8 cellular contexts compared by ENCODE assay signal in the genomic region with DNA sequence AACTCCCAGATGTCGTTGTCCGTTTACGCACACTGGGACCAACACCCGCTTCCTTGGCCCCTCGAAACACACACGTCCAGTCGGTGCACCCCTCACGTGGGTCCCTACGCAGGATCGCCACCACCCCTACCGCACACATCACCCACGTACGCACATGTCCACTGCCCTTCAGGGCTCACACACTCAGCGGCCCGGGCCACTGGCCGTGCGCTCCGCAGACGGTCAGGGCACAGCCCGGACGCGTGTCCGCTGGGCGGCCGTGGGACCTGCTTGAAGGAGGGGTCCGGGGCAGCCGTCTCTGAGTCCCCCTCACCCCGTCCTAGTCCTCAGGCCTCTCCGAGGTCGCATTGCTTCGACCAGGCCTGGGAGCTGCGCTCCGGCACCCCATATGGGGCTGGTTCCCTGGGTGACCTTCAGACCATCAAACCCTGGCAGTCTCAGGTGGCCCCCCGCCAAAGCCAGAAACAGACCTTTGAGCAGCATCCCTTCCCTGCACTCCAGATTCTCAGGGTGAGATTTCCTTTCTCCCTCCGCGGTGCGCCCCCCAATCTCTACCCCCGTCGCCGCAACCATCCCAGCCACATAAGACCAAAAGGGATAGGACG. TPM values are rescaled to one million over a fixed set of nuclear protein-coding genes. Genes with fewer than 3 reads are reported as not detected.
A peak's percentile ranks its signal among the peaks of the same experiment; 100 is the strongest.
DNase-seq lines count a peak whose midpoint lies in the region; ATAC-seq, FAIRE-seq and TF ChIP-seq lines count a peak whose summit lies in the region.

No MANE protein-coding gene starts in this region.

- H3K4me3 ChIP-seq in A549 (peak overlapping the region; percentile 73; the same call in 1 of the 3 replicates), OCI-LY1 (ENCODE audit: low read depth, low read length, poor library complexity, severe bottlenecking) (no peak overlapping the region), duodenal mucosa (ENCODE audit: low read depth in 1 of 2, low read length in 2 of 2) (peak overlapping the region; percentile 66 to 79)

- H3K36me3 ChIP-seq in OCI-LY1 (ENCODE audit: insufficient read depth, low read length) (no peaks in the 10 kb centered on the region; the same call in 1 of the 2 replicates), duodenal mucosa (ENCODE audit: control insufficient read depth in 1 of 2, insufficient read depth in 2 of 2, low read length in 2 of 2) (no peaks in the 10 kb centered on the region)

- H3K9ac ChIP-seq in OCI-LY1 (ENCODE audit: low read length) = no peak overlapping the region
- peak overlapping the region; percentile 52 to 54 for H3K9ac ChIP-seq in duodenal mucosa (ENCODE audit: low read depth in 1 of 2, low read length in 2 of 2)

- H3K79me2 ChIP-seq in OCI-LY1 (ENCODE audit: insufficient read depth, low read length) = no peaks in the 10 kb centered on the region

- peaks cover 13 to 28% (median 24%) of the 10 kb centered on the region in 4 donors for H3K4me1 Mint-ChIP-seq in naive thymus-derived CD8-positive, alpha-beta T cell

- ATAC-seq in A549 (peak; percentile 27 to 41; a peak in 5 of 6 replicates), GM18861 (IDR thresholded peaks at IDR 0.05; ENCODE audit: unreplicated experiment) (no peak)
- ATAC-seq in naive thymus-derived CD8-positive, alpha-beta T cell = peak in 1 of 2 donors; percentile 2

- no peak for TF ChIP-seq POLR2A in A549 (IDR thresholded peaks at IDR 0.05; ENCODE audit: low read length)

- no peak for FAIRE-seq in A549 (lab: Jason Lieb, UNC)

- no peaks in the 10 kb centered on the region for H3K9me3 Mint-ChIP-seq in naive thymus-derived CD8-positive, alpha-beta T cell

- TF ChIP-seq CTCF in A549 (IDR thresholded peaks at IDR 0.05) = no peak
- no peak for TF ChIP-seq CTCF in OCI-LY1 (IDR thresholded peaks at IDR 0.05; ENCODE audit: low read length)

- H3K4me2 ChIP-seq in A549 (peak overlapping the region; percentile 99), OCI-LY1 (ENCODE audit: low read length) (peak overlapping the region; percentile 67; the same call in 1 of the 2 replicates)

- no peak for TF ChIP-seq EP300 in A549 (IDR thresholded peaks at IDR 0.05)

- no peaks in the 10 kb centered on the region for H3F3A ChIP-seq in OCI-LY1 (ENCODE audit: insufficient read depth, low read length)

- H3K9me3 ChIP-seq in A549 (no peaks in the 10 kb centered on the region), OCI-LY1 (ENCODE audit: low read length) (no peaks in the 10 kb centered on the region), duodenal mucosa (ENCODE audit: control insufficient read depth in 1 of 2, low read length in 2 of 2) (no peaks in the 10 kb centered on the region)

- H3K4me3 Mint-ChIP-seq in naive thymus-derived CD8-positive, alpha-beta T cell = peak overlapping the region; percentile 72 to 94 (median 88)

- CTCF ChIA-PET in A549 (lab: Yijun Ruan, JAX) = interaction anchor here (0.6 to 15.4 kb wide), 33 partner anchors 9 to 516 kb away, joined by 3 to 328 read pairs (median 6); partner anchors contain the start of gene VPS35L

- no peak for TF ChIP-seq RAD21 in A549 (conservative IDR thresholded peaks at IDR 0.05 in 1 of 2, IDR thresholded peaks at IDR 0.05 in 1 of 2)

- H3K27me3 ChIP-seq in OCI-LY1 (ENCODE audit: insufficient read depth, low read length) (no peaks in the 10 kb centered on the region), duodenal mucosa (ENCODE audit: control insufficient read depth in 1 of 2, insufficient read depth in 2 of 2, low read length in 2 of 2) (peaks cover 4 to 11% of the 10 kb centered on the region in 2 donors)

- H3K27ac ChIP-seq in A549 = peak overlapping the region; percentile 72 to 90; a peak in 4 of 6 replicates
- H3K27ac ChIP-seq in OCI-LY1 (ENCODE audit: low read depth, low read length, poor library complexity, severe bottlenecking) = no peak overlapping the region
- no peak overlapping the region for H3K27ac ChIP-seq in duodenal mucosa (ENCODE audit: low read depth, low read length)

- DNase-seq in A549 (ENCODE audit: low read depth in 1 of 2, low spot score in 1 of 2) (no peak), NCI-H446 treated with DMSO at 0.1 percent for 48 hours (lab: John Stamatoyannopoulos, UW) (no peak), HK-2 (ENCODE audit: unreplicated experiment) (no peak), inferior parietal cortex (ENCODE audit: extremely low spot score) (no peak)
- peak in 4 of 10 donors; percentile 8 to 63 (median 11) for DNase-seq in naive thymus-derived CD8-positive, alpha-beta T cell

- H2AFZ ChIP-seq in OCI-LY1 (ENCODE audit: low read length) = no peak overlapping the region

- H3K9me2 ChIP-seq in OCI-LY1 (ENCODE audit: low read depth, low read length) = no peaks in the 10 kb centered on the region

- H3K27me3 Mint-ChIP-seq in naive thymus-derived CD8-positive, alpha-beta T cell = peaks cover 21 to 48% (median 35%) of the 10 kb centered on the region in 5 donors

- peak overlapping the region in 4 of 10 donors; percentile 69 to 93 (median 73) for H3K27ac Mint-ChIP-seq in naive thymus-derived CD8-positive, alpha-beta T cell

- POLR2A ChIA-PET in A549 (lab: Yijun Ruan, JAX) = no interaction called here
- POLR2A ChIA-PET in naive thymus-derived CD8-positive, alpha-beta T cell (lab: Charles Lee) = interaction anchor here (0.6 to 1.0 kb wide), 3 partner anchors 252 to 330 kb away, joined by 4 to 8 read pairs (median 5); partner anchors contain the start of gene VPS35L

- H3K36me3 Mint-ChIP-seq in naive thymus-derived CD8-positive, alpha-beta T cell = no peaks in the 10 kb centered on the region

- H3K4me1 ChIP-seq in A549 (peaks cover 11% of the 10 kb centered on the region; the same call in 2 of the 3 replicates), OCI-LY1 (ENCODE audit: insufficient read depth, low read length, severe bottlenecking) (peaks cover 4% of the 10 kb centered on the region), duodenal mucosa (ENCODE audit: control insufficient read depth in 1 of 2, insufficient read depth in 2 of 2, low read length in 2 of 2) (peaks cover 16 to 18% of the 10 kb centered on the region in 2 donors)

- no peaks in the 10 kb centered on the region for H4K20me1 ChIP-seq in OCI-LY1 (ENCODE audit: insufficient read depth, low read length)

- WGBS in A549 (ENCODE audit: missing lambda C conversion rate) = 92% methylated on average over 38 of the region's 41 CpGs

TF ChIP-seq in A549, 52 proteins besides CTCF, POLR2A, EP300 and RAD21:
- TF ChIP-seq MAZ (IDR thresholded peaks at IDR 0.05; ENCODE audit: borderline replicate concordance, low read depth, low read length) = no peak
- TF ChIP-seq CHD2 (IDR thresholded peaks at IDR 0.05; ENCODE audit: low read length, partially characterized antibody) = no peak
- no peak for TF ChIP-seq NPAS2 (CRISPR knock-in tag; IDR thresholded peaks at IDR 0.05; ENCODE audit: borderline replicate concordance)
- TF ChIP-seq ZFP36 (IDR thresholded peaks at IDR 0.05; ENCODE audit: borderline replicate concordance, partially characterized antibody) = no peak
- TF ChIP-seq, protein P1, sequence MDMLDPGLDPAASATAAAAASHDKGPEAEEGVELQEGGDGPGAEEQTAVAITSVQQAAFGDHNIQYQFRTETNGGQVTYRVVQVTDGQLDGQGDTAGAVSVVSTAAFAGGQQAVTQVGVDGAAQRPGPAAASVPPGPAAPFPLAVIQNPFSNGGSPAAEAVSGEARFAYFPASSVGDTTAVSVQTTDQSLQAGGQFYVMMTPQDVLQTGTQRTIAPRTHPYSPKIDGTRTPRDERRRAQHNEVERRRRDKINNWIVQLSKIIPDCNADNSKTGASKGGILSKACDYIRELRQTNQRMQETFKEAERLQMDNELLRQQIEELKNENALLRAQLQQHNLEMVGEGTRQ (IDR thresholded peaks at IDR 0.05) = no peak
- no peak for TF ChIP-seq EHMT2 (IDR thresholded peaks at IDR 0.05; ENCODE audit: low read depth)
TF ChIP-seq in A549: peak in this region for 0.

RNA-seq across cellular contexts. Expression of gene GPRC5B, which starts 0.9 kb away (rescaled TPM):
- polyA plus RNA-seq in A549 (2011; rRNA removed) (12.1 and 12.8 TPM in 2 replicates), A549 (2017; fragmentation: RNase III; extraction: RNeasy Plus Mini Kit Qiagen cat#74134 plus additional on column Dnase treatment) (19.1 to 26.6 TPM (median 23.6 TPM) in 3 replicates)
- 25.6 and 45.7 TPM in 2 replicates for polyA plus RNA-seq in A549 (2012; cell fraction: cytosol; rRNA removed)
- polyA plus RNA-seq in A549 (2012; cell fraction: nucleus; rRNA removed) = 35.0 and 48.2 TPM in 2 replicates
- 7.3 and 8.5 TPM in 2 replicates for polyA minus RNA-seq in A549 (2011; rRNA and poly(A)+ RNA removed)
- not detected for total RNA-seq in naive thymus-derived CD8-positive, alpha-beta T cell
- 1 to 10 TPM in 1 of 3 donors, under 1 TPM in 1, not detected in 1; 0.10 to 1.2 TPM for polyA plus RNA-seq in naive thymus-derived CD8-positive, alpha-beta T cell

Comparison
In these comparisons a context has a peak if more than half of its experiments do, and no peak if none do; other contexts are left out.
1. H3K27ac ChIP-seq: peak in A549 (2 of 2); none in OCI-LY1 (single experiment) and duodenal mucosa (single experiment).
2. RNA of gene GPRC5B, which starts 0.9 kb away (polyA plus RNA-seq): 12.1 to 48.2 TPM in A549; 0.10 to 1.2 TPM in naive thymus-derived CD8-positive, alpha-beta T cell; every median in the first group is over 4 times any median in the second.